In the genomic region with DNA sequence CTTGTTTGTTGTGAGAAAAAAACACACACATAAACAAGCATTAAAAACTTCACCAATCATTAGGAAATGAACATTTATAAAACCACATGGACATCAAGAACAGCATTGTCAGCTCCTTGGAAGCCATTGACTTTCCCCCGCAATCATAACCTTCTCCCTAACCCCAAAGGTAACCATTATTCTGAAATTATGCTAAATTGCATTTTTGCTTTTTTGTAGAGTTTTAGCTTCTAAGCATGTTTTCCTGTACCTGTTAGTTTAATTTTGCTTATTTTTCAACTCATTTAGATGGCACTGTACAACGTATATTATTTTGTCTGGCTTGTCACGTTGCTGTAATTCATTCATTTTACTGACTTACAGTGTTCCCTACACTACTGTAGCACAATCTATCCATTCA, we compare ENCODE assay signal across 29 cellular contexts. TPM values are rescaled to one million over a fixed set of nuclear protein-coding genes. Genes with fewer than 3 reads are reported as not detected.
"Had no signal": no experiment of that assay in that cellular context is flagged by ENCODE, and none has a peak within 500 bp of the region (broad histone marks: within the 10 kb centered on the region; RNA-seq: fewer than 3 reads in every experiment).

No MANE protein-coding gene starts in this region.

- H3K36me3 ChIP-seq: suprapubic skin, thoracic aorta, thyroid gland, tibial artery, tibial nerve, transverse colon, upper lobe of left lung, upper lobe of right lung, uterus, vagina had no signal

- ATAC-seq: stimulated activated effector memory CD8-positive, alpha-beta T cell treated with anti-CD3 and anti-CD28 coated beads, Interleukin-12 subunit alpha, Interleukin-12 subunit beta, amount 100 ng/mL, for 72 hours; stimulated activated memory B cell treated with anti-CD40 and anti-IgM and Interleukin-4, amounts not matched to agents 10 μg/mL and 1 μg/mL and 100 μg/mL, for 72 hours; stimulated activated naive B cell treated with anti-CD40 and anti-IgM and Interleukin-4, amounts not matched to agents 10 μg/mL and 1 μg/mL and 100 μg/mL, for 72 hours; stimulated activated naive CD8-positive, alpha-beta T cell treated with anti-CD3 and anti-CD28 coated beads, Interleukin-15, amount 100 ng/mL, for 72 hours; stimulated activated naive CD8-positive, alpha-beta T cell treated with anti-CD3 and anti-CD28 coated beads, Interleukin-15, Interleukin-2, amounts not matched to agents 100 U/mL and 50 U/mL, for 24 hours; upper lobe of right lung had no signal

- H3K4me1 ChIP-seq: suprapubic skin, thyroid gland, tibial artery, tibial nerve, upper lobe of left lung, upper lobe of right lung, uterus, vagina had no signal

- FAIRE-seq: urothelium cell line had no signal

- H3K4me3 ChIP-seq: suprapubic skin, testis, thoracic aorta, thyroid gland, tibial artery, tibial nerve, transverse colon, upper lobe of left lung, upper lobe of right lung, uterus, vagina had no signal

- H3K9me3 ChIP-seq: suprapubic skin, testis, thoracic aorta, thyroid gland, tibial artery, tibial nerve, transverse colon, upper lobe of left lung, upper lobe of right lung, uterus, vagina had no signal

- H3K27ac ChIP-seq: suprapubic skin, testis, thoracic aorta, thyroid gland, tibial artery, tibial nerve, transverse colon, upper lobe of left lung, upper lobe of right lung, uterus, vagina had no signal

- H3K27me3 ChIP-seq: suprapubic skin, testis, thyroid gland, tibial artery, tibial nerve, transverse colon, upper lobe of left lung, upper lobe of right lung, uterus, vagina had no signal

- DNase-seq: stimulated activated CD4-positive, alpha-beta T cell treated with anti-CD3 and anti-CD28 coated beads, Interleukin-2, amount 100 ng/mL, for 48 hours; stimulated activated CD4-positive, alpha-beta T cell treated with anti-CD3 and anti-CD28 coated beads, Interleukin-4, amount 100 ng/mL, for 1 hour; stimulated activated CD4-positive, alpha-beta T cell treated with anti-CD3 and anti-CD28 coated beads, Interleukin-4, amount 100 ng/mL, for 24 hours; stimulated activated CD4-positive, alpha-beta T cell treated with anti-CD3 and anti-CD28 coated beads, Interleukin-4, amount 100 ng/mL, for 4 hours; stimulated activated CD8-positive, alpha-beta memory T cell treated with anti-CD3 and anti-CD28 coated beads, Interleukin-4, amount 100 ng/mL, for 48 hours; stimulated activated naive B cell treated with anti-CD40 and anti-IgM and Interleukin-4, amounts not matched to agents 10 μg/mL and 1 μg/mL and 100 μg/mL, for 72 hours; stimulated activated naive CD4-positive, alpha-beta T cell; stimulated activated naive CD4-positive, alpha-beta T cell treated with Interleukin-2 at 50 U/mL for 16 hours; stimulated activated naive CD8-positive, alpha-beta T cell treated with anti-CD3 and anti-CD28 coated beads, Interleukin-15, amount 100 ng/mL, for 72 hours; stimulated activated naive CD8-positive, alpha-beta T cell treated with anti-CD3 and anti-CD28 coated beads, Interleukin-15, Interleukin-2, amounts not matched to agents 100 U/mL and 50 U/mL, for 24 hours; substantia nigra; testis; thyroid gland; tibial artery; transverse colon; trophoblast cell; upper lobe of left lung; upper lobe of right lung; uterus had no signal

RNA-seq across cellular contexts. Expression of a gene that starts 36.8 kb away (rescaled TPM):
- total RNA-seq: subcutaneous adipose tissue, temporal lobe, thoracic aorta, thyroid gland, upper lobe of left lung, ureter had no signal
